In the genomic region with DNA sequence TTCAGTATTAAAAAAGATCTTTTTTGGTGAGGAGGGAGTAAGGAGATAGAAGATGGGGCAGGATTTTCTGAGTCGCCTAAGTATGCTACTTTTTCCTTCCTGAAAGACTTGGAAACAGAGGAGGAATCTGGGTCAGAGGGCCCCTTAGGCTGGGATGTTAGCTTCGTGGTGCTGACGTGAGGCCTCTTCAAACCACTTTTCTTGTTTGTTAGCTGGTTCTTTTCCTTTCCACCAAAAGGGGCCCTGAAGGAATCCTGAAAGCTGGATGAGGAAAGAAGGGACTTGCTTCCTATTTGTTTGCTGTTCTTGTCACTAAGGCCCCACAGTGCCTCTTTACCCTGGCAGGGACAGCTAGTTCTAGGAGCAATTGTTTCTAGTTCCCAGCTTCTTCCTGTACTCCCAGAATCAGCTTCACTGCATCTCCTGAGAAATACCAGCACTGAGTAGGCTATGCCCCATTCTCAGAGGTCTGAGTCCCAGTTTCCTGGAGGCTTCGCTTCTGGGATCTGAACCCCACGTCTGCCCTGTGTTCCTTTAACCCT, we compare ENCODE assay signal across 29 cellular contexts. TPM values are rescaled to one million over a fixed set of nuclear protein-coding genes. Genes with fewer than 3 reads are reported as not detected.
"Had no signal": no experiment of that assay in that cellular context is flagged by ENCODE, and none has a peak within 500 bp of the region (broad histone marks: within the 10 kb centered on the region; RNA-seq: fewer than 3 reads in every experiment).

No MANE protein-coding gene starts in this region.

- H3K9me3 ChIP-seq: gastrocnemius medialis, testis, vagina had no signal

- H3K27ac ChIP-seq: brain microvascular endothelial cell, gastrocnemius medialis, hepatocyte, neural progenitor cell, testis, vagina had no signal

- H3K27me3 ChIP-seq: testis, vagina had no signal

- H3K4me3 Mint-ChIP-seq: activated B cell treated with CpG ODN at 0.5 μM for 24 hours; activated CD8-positive, alpha-beta T cell treated with anti-CD3 and anti-CD28 coated beads for 36 hours; activated T-cell treated with anti-CD3 and anti-CD28 coated beads, Interleukin-2, amount 50 U/mL, for 4 hours; activated T-helper 17 cell treated with anti-CD3 and anti-CD28 coated beads, Interleukin-2, amount 50 U/mL, for 72 hours; central memory CD8-positive, alpha-beta T cell; mesothelial cell of epicardium; neural progenitor cell; type B pancreatic cell had no signal

- H3K27ac Mint-ChIP-seq: activated B cell treated with CpG ODN at 0.5 μM for 24 hours; activated CD8-positive, alpha-beta T cell treated with anti-CD3 and anti-CD28 coated beads for 36 hours; activated T-helper 17 cell treated with anti-CD3 and anti-CD28 coated beads, Interleukin-2, amount 50 U/mL, for 72 hours; mesothelial cell of epicardium; naive thymus-derived CD4-positive, alpha-beta T cell; neural progenitor cell; type B pancreatic cell had no signal

- H3K36me3 ChIP-seq: brain microvascular endothelial cell, gastrocnemius medialis, neural progenitor cell, vagina had no signal

- H2AFZ ChIP-seq: hepatocyte, neural progenitor cell had no signal

- ATAC-seq: activated CD8-positive, alpha-beta T cell treated with anti-CD3 and anti-CD28 coated beads for 36 hours; activated T-cell treated with anti-CD3 and anti-CD28 coated beads, Interleukin-2, amount 50 U/mL, for 4 hours; activated T-helper 17 cell treated with anti-CD3 and anti-CD28 coated beads, Interleukin-2, amount 50 U/mL, for 72 hours; gastrocnemius medialis; left cardiac atrium; naive thymus-derived CD4-positive, alpha-beta T cell; sciatic nerve; stimulated activated naive CD8-positive, alpha-beta T cell treated with anti-CD3 and anti-CD28 coated beads, Interleukin-15, Interleukin-2, amounts not matched to agents 100 U/mL and 50 U/mL, for 24 hours had no signal

- H3K4me3 ChIP-seq: gastrocnemius medialis, hepatocyte, neural progenitor cell, skin epidermis, testis, vagina had no signal

- DNase-seq: activated B cell treated with CpG ODN at 0.5 μM for 24 hours; activated CD4-positive, alpha-beta T cell treated with anti-CD3 and anti-CD28 coated beads, Interleukin-2, amount 50 U/mL, for 1 hour; activated CD8-positive, alpha-beta T cell treated with anti-CD3 and anti-CD28 coated beads for 36 hours; activated gamma-delta T cell treated with Interleukin-2 at 50 U/mL for 16 hours; activated naive CD4-positive, alpha-beta T cell treated with anti-CD3 and anti-CD28 coated beads, Interleukin-2, amount 50 U/mL, for 16 hours; activated T-cell treated with anti-CD3 and anti-CD28 coated beads, Interleukin-2, amount 50 U/mL, for 4 hours; amniotic stem cell; brain microvascular endothelial cell; dermis blood vessel endothelial cell; effector CD4-positive, alpha-beta T cell; gastrocnemius medialis; left cardiac atrium; naive thymus-derived CD4-positive, alpha-beta T cell; occipital lobe; stimulated activated CD4-positive, alpha-beta T cell treated with anti-CD3 and anti-CD28 coated beads, Interleukin-12 subunit alpha, Interleukin-12 subunit beta, amount 100 ng/mL, for 4 hours; stimulated activated CD4-positive, alpha-beta T cell treated with anti-CD3 and anti-CD28 coated beads, Interleukin-4, amount 100 ng/mL, for 1 hour; stimulated activated naive CD8-positive, alpha-beta T cell treated with anti-CD3 and anti-CD28 coated beads, Interleukin-15, Interleukin-2, amounts not matched to agents 100 U/mL and 50 U/mL, for 24 hours; T-helper 2 cell; testis had no signal

- H3K9me3 Mint-ChIP-seq: activated B cell treated with CpG ODN at 0.5 μM for 24 hours; activated CD8-positive, alpha-beta T cell treated with anti-CD3 and anti-CD28 coated beads for 36 hours; activated T-cell treated with anti-CD3 and anti-CD28 coated beads, Interleukin-2, amount 50 U/mL, for 4 hours; activated T-helper 17 cell treated with anti-CD3 and anti-CD28 coated beads, Interleukin-2, amount 50 U/mL, for 72 hours; central memory CD8-positive, alpha-beta T cell; mesothelial cell of epicardium; type B pancreatic cell had no signal

- H3K36me3 Mint-ChIP-seq: mesothelial cell of epicardium, neural progenitor cell had no signal

- H3K79me2 ChIP-seq: hepatocyte had no signal

- H3K4me1 Mint-ChIP-seq: activated T-helper 17 cell treated with anti-CD3 and anti-CD28 coated beads, Interleukin-2, amount 50 U/mL, for 72 hours; central memory CD8-positive, alpha-beta T cell had no signal

- H3K4me1 ChIP-seq: vagina had no signal

- H3K4me2 ChIP-seq: hepatocyte, neural progenitor cell had no signal

RNA-seq across cellular contexts. Expression of a gene that starts 2.2 kb away (rescaled TPM):
- total RNA-seq: activated B cell treated with CpG ODN at 0.5 μM for 24 hours; activated CD8-positive, alpha-beta T cell treated with anti-CD3 and anti-CD28 coated beads for 36 hours; epithelial cell of proximal tubule; naive thymus-derived CD4-positive, alpha-beta T cell had no signal
- polyA plus RNA-seq: naive thymus-derived CD4-positive, alpha-beta T cell had no signal
